Comparison of ENCODE assay signal across 8 cellular contexts in the genomic region with DNA sequence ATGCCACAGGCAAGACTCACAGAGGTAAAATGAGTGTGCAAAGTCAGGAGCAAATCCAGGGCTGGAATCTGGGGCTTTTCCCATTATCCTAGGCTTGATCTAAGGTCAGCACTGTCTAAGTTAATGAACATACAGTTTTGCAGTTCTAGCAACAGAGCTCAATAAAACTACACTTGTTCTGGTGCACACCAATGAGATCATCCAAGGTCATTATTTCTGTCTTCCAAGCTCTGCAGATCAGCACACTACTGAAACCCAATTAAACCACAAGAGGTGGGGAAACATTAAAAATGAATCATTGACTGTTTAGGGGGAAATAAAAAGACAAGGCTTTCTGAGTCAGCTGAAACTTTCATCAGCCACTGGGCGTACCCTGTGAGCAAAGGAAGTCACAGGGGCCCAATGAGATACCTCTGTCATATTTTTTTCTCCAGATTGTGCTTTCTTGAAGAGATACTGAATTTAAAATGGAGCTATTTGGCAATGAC.
DNase-seq lines count a peak whose midpoint lies in the region; ATAC-seq and TF ChIP-seq lines count a peak whose summit lies in the region.

No MANE protein-coding gene starts in this region.

- intact Hi-C loops in MCF 10A (cut with micrococcal nuclease): loop anchor here (2.0 to 5.0 kb wide), 3 partner anchors 666 to 1472 kb away; no protein-coding TSS in a partner anchor
- intact Hi-C loops in naive thymus-derived CD4-positive, alpha-beta T cell (cut with micrococcal nuclease): no loop called here

- H3K9me3 Mint-ChIP-seq in MCF 10A (ENCODE audit: unreplicated experiment) (no peaks in the 10 kb centered on the region), nephron progenitor cell (peaks cover 26% of the 10 kb centered on the region)
- H3K9me3 Mint-ChIP-seq in naive thymus-derived CD4-positive, alpha-beta T cell: peaks cover 0 to 4% (median 0%) of the 10 kb centered on the region in 11 donors

- TF ChIP-seq CTCF in MCF 10A (IDR thresholded peaks at IDR 0.05; ENCODE audit: unreplicated experiment) (no peak), nephron progenitor cell (IDR thresholded peaks at IDR 0.05) (no peak)

- DNase-seq in ELR (ENCODE audit: low read depth) (peak; percentile 93), HPDE6-E6E7 (ENCODE audit: extremely low spot score) (peak; percentile 82), MCF 10A (ENCODE audit: unreplicated experiment) (peak; percentile 98), nephron progenitor cell (no peak), ecto neural progenitor cell (ENCODE audit: low spot score) (no peak), T-helper 17 cell (no peak)
- DNase-seq in naive thymus-derived CD4-positive, alpha-beta T cell: no peak

- H3K27ac Mint-ChIP-seq in MCF 10A (ENCODE audit: low read depth, unreplicated experiment) (peak overlapping the region; percentile 91), nephron progenitor cell (peak overlapping the region; percentile 98), T-helper 17 cell (no peak overlapping the region)
- no peak overlapping the region for H3K27ac Mint-ChIP-seq in naive thymus-derived CD4-positive, alpha-beta T cell

- no TSS peak for BruUV-seq in MCF 10A (replicated peaks; lab: Mats Ljungman, UMichigan)

- no peaks in the 10 kb centered on the region for H3K4me1 ChIP-seq in naive thymus-derived CD4-positive, alpha-beta T cell (ENCODE audit: control insufficient read depth in 2 of 2, insufficient read depth in 2 of 2, low read length in 2 of 2)

- no peak overlapping the region for H3K27ac ChIP-seq in naive thymus-derived CD4-positive, alpha-beta T cell (ENCODE audit: low read depth, low read length)

- H3K36me3 Mint-ChIP-seq in MCF 10A (ENCODE audit: insufficient read depth, unreplicated experiment) (no peaks in the 10 kb centered on the region), nephron progenitor cell (ENCODE audit: low read depth) (peaks cover 26% of the 10 kb centered on the region), T-helper 17 cell (ENCODE audit: low read depth) (no peaks in the 10 kb centered on the region)
- no peaks in the 10 kb centered on the region for H3K36me3 Mint-ChIP-seq in naive thymus-derived CD4-positive, alpha-beta T cell

- H3K4me3 Mint-ChIP-seq in MCF 10A (ENCODE audit: unreplicated experiment): peak overlapping the region; percentile 44
- H3K4me3 Mint-ChIP-seq in nephron progenitor cell: peak overlapping the region; percentile 73
- H3K4me3 Mint-ChIP-seq in naive thymus-derived CD4-positive, alpha-beta T cell: no peak overlapping the region
- H3K4me3 Mint-ChIP-seq in T-helper 17 cell: no peak overlapping the region

- ATAC-seq in GM21390 (IDR thresholded peaks at IDR 0.05; ENCODE audit: unreplicated experiment) (peak; percentile 35), T-helper 17 cell (no peak)
- ATAC-seq in naive thymus-derived CD4-positive, alpha-beta T cell: no peak

- H3K4me3 ChIP-seq in naive thymus-derived CD4-positive, alpha-beta T cell (ENCODE audit: low read length): no peak overlapping the region

- H3K27me3 Mint-ChIP-seq in MCF 10A (ENCODE audit: insufficient read depth, unreplicated experiment): no peaks in the 10 kb centered on the region
- H3K27me3 Mint-ChIP-seq in nephron progenitor cell (ENCODE audit: low read depth, poor library complexity): peaks cover 2% of the 10 kb centered on the region
- H3K27me3 Mint-ChIP-seq in naive thymus-derived CD4-positive, alpha-beta T cell: no peaks in the 10 kb centered on the region
- H3K27me3 Mint-ChIP-seq in T-helper 17 cell: no peaks in the 10 kb centered on the region

- no peaks in the 10 kb centered on the region for H3K36me3 ChIP-seq in naive thymus-derived CD4-positive, alpha-beta T cell (ENCODE audit: control insufficient read depth in 2 of 3, insufficient read depth in 3 of 3, low read length in 3 of 3)

- POLR2A ChIA-PET in MCF 10A (lab: Yijun Ruan, JAX): interaction anchor here (0.5 to 6.7 kb wide), 35 partner anchors 8 to 716 kb away, joined by 3 to 106 read pairs (median 4); a partner anchor contains a TSS
- POLR2A ChIA-PET in naive thymus-derived CD4-positive, alpha-beta T cell (lab: Charles Lee): no interaction called here

- H3K27me3 ChIP-seq in naive thymus-derived CD4-positive, alpha-beta T cell (ENCODE audit: control insufficient read depth in 2 of 2, insufficient read depth in 2 of 2, low read length in 2 of 2): no peaks in the 10 kb centered on the region

- H3K9me3 ChIP-seq in naive thymus-derived CD4-positive, alpha-beta T cell (ENCODE audit: control insufficient read depth in 2 of 3, low read length in 3 of 3): no peaks in the 10 kb centered on the region
- H3K9me3 ChIP-seq in T-helper 17 cell (ENCODE audit: control insufficient read depth, low read length, poor library complexity, severe bottlenecking): no peaks in the 10 kb centered on the region

- CTCF ChIA-PET in MCF 10A (lab: Yijun Ruan, JAX): interaction anchor here (0.6 to 1.8 kb wide), 2 partner anchors 75 to 254 kb away, joined by 3 to 7 read pairs; no protein-coding TSS in a partner anchor
- CTCF ChIA-PET in naive thymus-derived CD4-positive, alpha-beta T cell (lab: Charles Lee): no interaction called here

- H3K4me1 Mint-ChIP-seq in MCF 10A (ENCODE audit: insufficient read depth, unreplicated experiment) (peaks cover 53% of the 10 kb centered on the region), nephron progenitor cell (peaks cover 67% of the 10 kb centered on the region), T-helper 17 cell (no peaks in the 10 kb centered on the region)
- peaks cover 0 to 3% (median 0%) of the 10 kb centered on the region in 7 donors for H3K4me1 Mint-ChIP-seq in naive thymus-derived CD4-positive, alpha-beta T cell

Comparison
In these comparisons a context has a peak if more than half of its experiments do, and no peak if none do; other contexts are left out.
1. DNase-seq: peak in ELR (single experiment), HPDE6-E6E7 (single experiment) and MCF 10A (single experiment); none in nephron progenitor cell (single experiment), naive thymus-derived CD4-positive, alpha-beta T cell (0 of 9), ecto neural progenitor cell (single experiment) and T-helper 17 cell (0 of 3).
2. H3K27ac Mint-ChIP-seq: peak in MCF 10A (single experiment) and nephron progenitor cell (single experiment); none in naive thymus-derived CD4-positive, alpha-beta T cell (0 of 9) and T-helper 17 cell (single experiment).
3. H3K4me3 Mint-ChIP-seq: peak in MCF 10A (single experiment) and nephron progenitor cell (single experiment); none in naive thymus-derived CD4-positive, alpha-beta T cell (0 of 10) and T-helper 17 cell (single experiment).